15 cellular contexts compared by ENCODE assay signal in the genomic region with DNA sequence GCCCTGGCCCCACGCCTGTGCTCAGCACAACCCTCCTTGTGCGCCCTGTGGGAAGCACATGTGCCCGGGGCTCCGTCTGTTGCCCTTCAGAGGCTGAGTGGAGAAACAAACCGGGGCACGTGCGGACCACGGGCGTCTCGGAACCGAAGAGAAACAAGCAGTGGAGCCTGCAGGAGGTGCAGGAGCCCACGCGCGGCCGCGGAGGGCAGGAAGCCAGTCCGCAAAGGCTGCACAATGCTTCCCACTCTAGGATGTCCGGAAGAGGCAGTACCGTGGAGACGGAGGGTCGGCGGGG.
DNase-seq lines count a peak whose midpoint lies in the region; ATAC-seq and TF ChIP-seq lines count a peak whose summit lies in the region.
"Had no signal": no experiment of that assay in that cellular context is flagged by ENCODE, and none has a peak within 500 bp of the region (broad histone marks: within the 10 kb centered on the region; RNA-seq: fewer than 3 reads in every experiment).

No MANE protein-coding gene starts in this region.

- no peaks in the 10 kb centered on the region for H3K27me3 ChIP-seq in BLaER1
- no peaks in the 10 kb centered on the region for H3K27me3 ChIP-seq in lower lobe of right lung (ENCODE audit: low read depth)

- H3K27ac Mint-ChIP-seq in stimulated activated memory B cell treated with anti-CD40 and anti-IgM and Interleukin-4, amounts not matched to agents 10 μg/mL and 1 μg/mL and 100 μg/mL, for 72 hours, result peak overlapping the region; percentile 95
- H3K27ac Mint-ChIP-seq: CD4-positive, alpha-beta memory T cell had no signal

- H3K9me3 ChIP-seq in BLaER1 (no peaks in the 10 kb centered on the region), lower lobe of right lung (no peaks in the 10 kb centered on the region)

- peaks cover 7% of the 10 kb centered on the region for H4K20me1 ChIP-seq in BLaER1

- DNase-seq in Right ventricle myocardium inferior (ENCODE audit: missing footprints), result peak; percentile 31
- DNase-seq in cardiac septum (ENCODE audit: low spot score), result no peak
- peak; percentile 28 for DNase-seq in lower lobe of right lung
- no peak for DNase-seq in activated naive CD4-positive, alpha-beta T cell treated with Interleukin-2 at 50 U/mL for 16 hours
- DNase-seq in NCI-H1694 treated with DMSO at 0.1 percent for 48 hours (lab: John Stamatoyannopoulos, UW), result no peak
- DNase-seq: 8988T; CD4-positive, alpha-beta memory T cell; DMS79; GM23248; IMR-90 had no signal

- ATAC-seq in Right ventricle myocardium inferior, result no peak
- no peak for ATAC-seq in lower lobe of right lung
- ATAC-seq in stimulated activated memory B cell treated with anti-CD40 and anti-IgM and Interleukin-4, amounts not matched to agents 10 μg/mL and 1 μg/mL and 100 μg/mL, for 72 hours, result no peak
- ATAC-seq: GM12878, HCT116 had no signal

- no peaks in the 10 kb centered on the region for H3K27me3 Mint-ChIP-seq in stimulated activated memory B cell treated with anti-CD40 and anti-IgM and Interleukin-4, amounts not matched to agents 10 μg/mL and 1 μg/mL and 100 μg/mL, for 72 hours
- H3K27me3 Mint-ChIP-seq: CD4-positive, alpha-beta memory T cell had no signal

- H3K4me1 ChIP-seq in BLaER1 (peaks cover 98% of the 10 kb centered on the region), lower lobe of right lung (no peaks in the 10 kb centered on the region)

- H3K9me3 Mint-ChIP-seq in stimulated activated memory B cell treated with anti-CD40 and anti-IgM and Interleukin-4, amounts not matched to agents 10 μg/mL and 1 μg/mL and 100 μg/mL, for 72 hours, result no peaks in the 10 kb centered on the region
- H3K9me3 Mint-ChIP-seq: CD4-positive, alpha-beta memory T cell had no signal

- no peak overlapping the region for H3K9ac ChIP-seq in BLaER1
- H3K9ac ChIP-seq: GM23248 had no signal

- TF ChIP-seq CTCF in lower lobe of right lung (IDR thresholded peaks at IDR 0.05), result no peak

- peaks cover 26% of the 10 kb centered on the region for H3K4me1 Mint-ChIP-seq in stimulated activated memory B cell treated with anti-CD40 and anti-IgM and Interleukin-4, amounts not matched to agents 10 μg/mL and 1 μg/mL and 100 μg/mL, for 72 hours

- H3K27ac ChIP-seq in BLaER1 (peak overlapping the region; percentile 97; the same call in 1 of the 2 replicates), lower lobe of right lung (no peak overlapping the region)
- H3K27ac ChIP-seq: C4-2B, GM23248 had no signal

- intact Hi-C loops in Right ventricle myocardium inferior (cut with DNase I), result no loop called here
- intact Hi-C loops in cardiac septum (cut with DNase I), result no loop called here
- intact Hi-C loops in lower lobe of right lung (cut with DNase I), result no loop called here

- peaks cover 39% of the 10 kb centered on the region for H3K36me3 Mint-ChIP-seq in stimulated activated memory B cell treated with anti-CD40 and anti-IgM and Interleukin-4, amounts not matched to agents 10 μg/mL and 1 μg/mL and 100 μg/mL, for 72 hours

- 0 out of 2 replicates have a peak, but pooled peaks cover 12% of the 10 kb centered on the region for H3K36me3 ChIP-seq in BLaER1
- peaks cover 22% of the 10 kb centered on the region for H3K36me3 ChIP-seq in lower lobe of right lung

- H3K4me3 Mint-ChIP-seq in stimulated activated memory B cell treated with anti-CD40 and anti-IgM and Interleukin-4, amounts not matched to agents 10 μg/mL and 1 μg/mL and 100 μg/mL, for 72 hours, result no peak overlapping the region
- H3K4me3 Mint-ChIP-seq: CD4-positive, alpha-beta memory T cell had no signal

- peak overlapping the region; percentile 99 for H3K4me2 ChIP-seq in BLaER1

- H3K4me3 ChIP-seq in BLaER1 (no peak overlapping the region), lower lobe of right lung (no peak overlapping the region)
- H3K4me3 ChIP-seq: GM12878, GM23248 had no signal

Comparison
In these comparisons a context has a peak if more than half of its experiments do, and no peak if none do; other contexts are left out.
1. DNase-seq: peak in Right ventricle myocardium inferior (single experiment) and lower lobe of right lung (single experiment); none in cardiac septum (single experiment), activated naive CD4-positive, alpha-beta T cell treated with Interleukin-2 at 50 U/mL for 16 hours (single experiment) and NCI-H1694 treated with DMSO at 0.1 percent for 48 hours (single experiment).